22 cellular contexts compared by ENCODE assay signal in genomic region chr13:45546410-45546765, GRCh38.
"Had no signal": no experiment of that assay in that cellular context is flagged by ENCODE, and none has a peak within 500 bp of the region (broad histone marks: within the 10 kb centered on the region; RNA-seq: fewer than 3 reads in every experiment).

No MANE protein-coding gene starts in this region.

- H3K4me3 ChIP-seq: colonic mucosa, gastroesophageal sphincter, heart right ventricle, left lung, lower lobe of right lung, mucosa of descending colon had no signal

- H3K36me3 Mint-ChIP-seq: mesothelial cell of epicardium had no signal

- H3K27me3 ChIP-seq: colonic mucosa had no signal

- H3K27ac Mint-ChIP-seq: dendritic cell treated with granulocyte-macrophage colony-stimulating factor and Interleukin-4, amounts not matched to agents 40 ng/mL and 50 ng/mL, for 4 days; effector memory CD8-positive, alpha-beta T cell; endodermal cell; mesothelial cell of epicardium had no signal

- H3K9me3 Mint-ChIP-seq: dendritic cell treated with granulocyte-macrophage colony-stimulating factor and Interleukin-4, amounts not matched to agents 40 ng/mL and 50 ng/mL, for 4 days; effector memory CD8-positive, alpha-beta T cell; endodermal cell; mesothelial cell of epicardium had no signal

- H3K4me1 ChIP-seq: colonic mucosa, foreskin keratinocyte, gastroesophageal sphincter, heart right ventricle, left lung, lower lobe of right lung had no signal

- H3K4me3 Mint-ChIP-seq: dendritic cell treated with granulocyte-macrophage colony-stimulating factor and Interleukin-4, amounts not matched to agents 40 ng/mL and 50 ng/mL, for 4 days; effector memory CD8-positive, alpha-beta T cell; endodermal cell; mesothelial cell of epicardium had no signal

- DNase-seq: colonic mucosa; cortex of kidney; effector CD8-positive, alpha-beta T cell; effector memory CD8-positive, alpha-beta T cell; endodermal cell; erythroblast; foreskin keratinocyte; glutamatergic neuron; head of caudate nucleus; heart right ventricle; hippocampal formation; left cardiac atrium; left lung; left ventricle myocardium superior; lower lobe of right lung; mesenchymal stem cell; mucosa of descending colon had no signal

- H3K36me3 ChIP-seq: colonic mucosa, gastroesophageal sphincter, heart right ventricle, left lung, lower lobe of right lung had no signal

- H3K4me1 Mint-ChIP-seq: endodermal cell, mesothelial cell of epicardium had no signal

- H3K9me3 ChIP-seq: colonic mucosa, gastroesophageal sphincter, heart right ventricle, left lung, lower lobe of right lung, mucosa of descending colon had no signal

- H3K27ac ChIP-seq: colonic mucosa, epithelial cell of prostate, foreskin keratinocyte, gastroesophageal sphincter, heart right ventricle, left lung, lower lobe of right lung had no signal

- ATAC-seq: effector memory CD8-positive, alpha-beta T cell; esophagus mucosa; foreskin keratinocyte; gastroesophageal sphincter; left cardiac atrium; left lung; left ventricle myocardium superior; lower lobe of right lung; mucosa of descending colon had no signal
